Comparison of ENCODE assay signal across 8 cellular contexts in the genomic region with DNA sequence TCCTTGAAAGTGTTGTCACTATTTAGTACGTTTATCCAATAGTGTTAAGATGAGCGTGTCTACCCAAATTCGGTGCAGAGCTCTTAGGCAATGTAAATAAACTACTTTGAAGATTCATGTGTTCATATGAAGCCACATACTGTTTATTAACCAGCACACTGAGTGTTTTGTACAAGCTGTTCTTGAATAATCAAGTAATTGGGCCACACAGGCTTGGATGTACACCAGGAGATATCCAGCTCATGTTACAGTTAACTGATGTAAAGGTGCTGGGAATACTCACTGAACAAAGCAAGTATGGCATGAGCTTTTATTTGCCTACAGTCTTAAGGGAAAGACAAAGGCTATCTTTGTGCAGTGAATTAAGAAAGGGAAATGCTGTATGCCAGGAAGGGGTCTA. TPM values are rescaled to one million over a fixed set of nuclear protein-coding genes. Genes with fewer than 3 reads are reported as not detected.
DNase-seq lines count a peak whose midpoint lies in the region; ATAC-seq and TF ChIP-seq lines count a peak whose summit lies in the region.

No MANE protein-coding gene starts in this region.

- H3K27ac ChIP-seq in C4-2B, result peak overlapping the region; percentile 93
- no peak overlapping the region for H3K27ac ChIP-seq in brain microvascular endothelial cell

- TF ChIP-seq POLR2A in lower leg skin (IDR thresholded peaks at IDR 0.05), result no peak

- ATAC-seq in GM19455 (IDR thresholded peaks at IDR 0.05; ENCODE audit: unreplicated experiment), result no peak
- ATAC-seq in GM19324 (IDR thresholded peaks at IDR 0.05; ENCODE audit: low FRiP score, unreplicated experiment), result no peak

- H3K27me3 ChIP-seq in brain microvascular endothelial cell (replicated peaks), result no peaks in the 10 kb centered on the region
- H3K27me3 ChIP-seq in mucosa of stomach (ENCODE audit: control insufficient read depth, insufficient read depth, low read length), result no peaks in the 10 kb centered on the region

- intact Hi-C loops in lower leg skin (cut with DNase I; ENCODE audit: low total_unique reads), result no loop called here

- in situ Hi-C loops in brain microvascular endothelial cell (cut with HindIII; ENCODE audit: low pct_ligation_motif_present, low sequenced_read_pairs), result no loop called here

- 64 to 79% methylated on average over 3 of the region's 3 CpGs for WGBS in lower leg skin, 2 donors

- peaks cover 6% of the 10 kb centered on the region for H3K4me1 ChIP-seq in mucosa of stomach (ENCODE audit: control insufficient read depth, insufficient read depth, low read length)

- H3K4me3 ChIP-seq in LNCaP clone FGC (ENCODE audit: low read depth, low read length), result peak overlapping the region; percentile 63
- peak overlapping the region; percentile 83 for H3K4me3 ChIP-seq in brain microvascular endothelial cell (ENCODE audit: low read depth, low read length)
- peak overlapping the region; percentile 84 for H3K4me3 ChIP-seq in mucosa of stomach (ENCODE audit: low read length)
- H3K4me3 ChIP-seq in lower leg skin (ENCODE audit: low read depth, poor library complexity, severe bottlenecking), result no peak overlapping the region

- no peaks in the 10 kb centered on the region for H3K9me3 ChIP-seq in mucosa of stomach (ENCODE audit: control insufficient read depth, low read length)

- peak; percentile 47 for DNase-seq in LNCaP clone FGC (ENCODE audit: low read depth)
- no peak for DNase-seq in brain microvascular endothelial cell
- no peak for DNase-seq in 8988T
- DNase-seq in lower leg skin (ENCODE audit: low spot score in 2 of 2), result no peak

- H3K36me3 ChIP-seq in brain microvascular endothelial cell (replicated peaks), result no peaks in the 10 kb centered on the region
- no peaks in the 10 kb centered on the region for H3K36me3 ChIP-seq in mucosa of stomach (ENCODE audit: control insufficient read depth, insufficient read depth, low read length)

- TF ChIP-seq CTCF in C4-2B (conservative IDR thresholded peaks at IDR 0.05) (no peak), LNCaP clone FGC (IDR thresholded peaks at IDR 0.05; ENCODE audit: control insufficient read depth, extremely low read depth, insufficient read depth) (no peak), brain microvascular endothelial cell (IDR thresholded peaks at IDR 0.05; ENCODE audit: low read depth, low read length, missing control alignments) (no peak), lower leg skin (IDR thresholded peaks at IDR 0.05) (no peak)

- H3K9ac ChIP-seq in mucosa of stomach (ENCODE audit: low read length), result peak overlapping the region; percentile 97

RNA-seq across cellular contexts. Expression of a gene that starts 0.6 kb away (rescaled TPM):
- 10 to 100 TPM; 25.8 to 55.5 (median 40.8) TPM for total RNA-seq in lower leg skin
